ENCODE assay signal across 27 cellular contexts in genomic region chr7:65369843-65370242, GRCh38.
"Had no signal": no experiment of that assay in that cellular context is flagged by ENCODE, and none has a peak within 500 bp of the region (broad histone marks: within the 10 kb centered on the region; RNA-seq: fewer than 3 reads in every experiment).

No MANE protein-coding gene starts in this region.

- ATAC-seq: natural killer cell treated with Interleukin-12 subunit alpha and Interleukin-12 subunit beta and Interleukin-15 and Interleukin-18, amount 100 ng/mL, for 72 hours; psoas muscle; right cardiac atrium; right lobe of liver; stimulated activated effector memory CD8-positive, alpha-beta T cell treated with anti-CD3 and anti-CD28 coated beads, Interleukin-12 subunit alpha, Interleukin-12 subunit beta, amount 100 ng/mL, for 72 hours; stimulated activated naive B cell treated with anti-CD40 and anti-IgM and Interleukin-4, amounts not matched to agents 10 μg/mL and 1 μg/mL and 100 μg/mL, for 72 hours had no signal

- DNase-seq: nephron progenitor cell; nucleus accumbens; ovary; posterior cingulate gyrus; psoas muscle; right cardiac atrium; right lobe of liver; sigmoid colon; small intestine; stimulated activated CD4-positive, alpha-beta T cell treated with anti-CD3 and anti-CD28 coated beads, Interleukin-15, amount 100 ng/mL, for 24 hours; stimulated activated CD4-positive, alpha-beta T cell treated with anti-CD3 and anti-CD28 coated beads, Interleukin-2, amount 100 ng/mL, for 24 hours; stimulated activated CD4-positive, alpha-beta T cell treated with anti-CD3 and anti-CD28 coated beads, Interleukin-2, amount 100 ng/mL, for 48 hours; stimulated activated CD4-positive, alpha-beta T cell treated with anti-CD3 and anti-CD28 coated beads, Interleukin-4, amount 100 ng/mL, for 24 hours; stimulated activated naive B cell treated with anti-CD40 and anti-IgM and Interleukin-4, amounts not matched to agents 10 μg/mL and 1 μg/mL and 100 μg/mL, for 72 hours; stimulated activated naive CD4-positive, alpha-beta T cell treated with Interleukin-2 at 50 U/mL for 16 hours; stomach; thyroid gland; trophoblast cell; upper lobe of left lung had no signal

- H3K4me3 ChIP-seq: ovary, psoas muscle, right lobe of liver, sigmoid colon, stomach, thoracic aorta, thyroid gland, tibial nerve, upper lobe of left lung, vagina had no signal

- H3K9ac ChIP-seq: parathyroid adenoma had no signal

- H3K36me3 ChIP-seq: neutrophil, ovary, right lobe of liver, sigmoid colon, stomach, thoracic aorta, thyroid gland, tibial nerve, upper lobe of left lung, vagina had no signal

- H3K27ac ChIP-seq: neutrophil, ovary, parathyroid adenoma, psoas muscle, right lobe of liver, sigmoid colon, stomach, thoracic aorta, thyroid gland, tibial nerve, upper lobe of left lung, vagina had no signal

- FAIRE-seq: small intestine, urothelium cell line had no signal

- H3K27me3 ChIP-seq: neutrophil, ovary, right lobe of liver, sigmoid colon, stomach, thyroid gland, tibial nerve, upper lobe of left lung, vagina had no signal

- H2AFZ ChIP-seq: parathyroid adenoma had no signal

- H3K9me3 ChIP-seq: neutrophil, ovary, psoas muscle, right lobe of liver, sigmoid colon, stomach, thoracic aorta, thyroid gland, tibial nerve, upper lobe of left lung, vagina had no signal
